In genomic region chr17:752002-752619, GRCh38 we compare ENCODE assay signal across 1 cellular context.
A peak's percentile ranks its signal among the peaks of the same experiment; 100 is the strongest.
TF ChIP-seq lines count a peak whose summit lies in the region.

TSS of gene GEMIN4 (minus strand) at chr17:752264. CDS start at chr17:752142, 122 bp downstream.

TF ChIP-seq in HepG2, 621 proteins besides CTCF, POLR2A, EP300 and RAD21 (continued from another document and continues in another):
- TF ChIP-seq, protein P1, sequence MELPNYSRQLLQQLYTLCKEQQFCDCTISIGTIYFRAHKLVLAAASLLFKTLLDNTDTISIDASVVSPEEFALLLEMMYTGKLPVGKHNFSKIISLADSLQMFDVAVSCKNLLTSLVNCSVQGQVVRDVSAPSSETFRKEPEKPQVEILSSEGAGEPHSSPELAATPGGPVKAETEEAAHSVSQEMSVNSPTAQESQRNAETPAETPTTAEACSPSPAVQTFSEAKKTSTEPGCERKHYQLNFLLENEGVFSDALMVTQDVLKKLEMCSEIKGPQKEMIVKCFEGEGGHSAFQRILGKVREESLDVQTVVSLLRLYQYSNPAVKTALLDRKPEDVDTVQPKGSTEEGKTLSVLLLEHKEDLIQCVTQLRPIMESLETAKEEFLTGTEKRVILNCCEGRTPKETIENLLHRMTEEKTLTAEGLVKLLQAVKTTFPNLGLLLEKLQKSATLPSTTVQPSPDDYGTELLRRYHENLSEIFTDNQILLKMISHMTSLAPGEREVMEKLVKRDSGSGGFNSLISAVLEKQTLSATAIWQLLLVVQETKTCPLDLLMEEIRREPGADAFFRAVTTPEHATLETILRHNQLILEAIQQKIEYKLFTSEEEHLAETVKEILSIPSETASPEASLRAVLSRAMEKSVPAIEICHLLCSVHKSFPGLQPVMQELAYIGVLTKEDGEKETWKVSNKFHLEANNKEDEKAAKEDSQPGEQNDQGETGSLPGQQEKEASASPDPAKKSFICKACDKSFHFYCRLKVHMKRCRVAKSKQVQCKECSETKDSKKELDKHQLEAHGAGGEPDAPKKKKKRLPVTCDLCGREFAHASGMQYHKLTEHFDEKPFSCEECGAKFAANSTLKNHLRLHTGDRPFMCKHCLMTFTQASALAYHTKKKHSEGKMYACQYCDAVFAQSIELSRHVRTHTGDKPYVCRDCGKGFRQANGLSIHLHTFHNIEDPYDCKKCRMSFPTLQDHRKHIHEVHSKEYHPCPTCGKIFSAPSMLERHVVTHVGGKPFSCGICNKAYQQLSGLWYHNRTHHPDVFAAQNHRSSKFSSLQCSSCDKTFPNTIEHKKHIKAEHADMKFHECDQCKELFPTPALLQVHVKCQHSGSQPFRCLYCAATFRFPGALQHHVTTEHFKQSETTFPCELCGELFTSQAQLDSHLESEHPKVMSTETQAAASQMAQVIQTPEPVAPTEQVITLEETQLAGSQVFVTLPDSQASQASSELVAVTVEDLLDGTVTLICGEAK (IDR thresholded peaks at IDR 0.05) = no peak
- TF ChIP-seq, protein P1 (CRISPR knock-in tag; IDR thresholded peaks at IDR 0.05) = peak; percentile 19; the same call in 1 of the 2 replicates
- peak; percentile 50; the same call in 1 of the 2 replicates for TF ChIP-seq CBX5 (CRISPR knock-in tag; IDR thresholded peaks at IDR 0.05; ENCODE audit: borderline replicate concordance)
- TF ChIP-seq ZMYM3 (CRISPR knock-in tag; IDR thresholded peaks at IDR 0.05) = no peak
- 0 out of 4 replicates have a peak, but pooled peaks of 1 of the 2 experiments have one; percentile 27 for TF ChIP-seq ATF4 (CRISPR knock-in tag; IDR thresholded peaks at IDR 0.05)
- peak; percentile 80; the same call in 1 of the 2 replicates for TF ChIP-seq IRX3 (CRISPR knock-in tag; IDR thresholded peaks at IDR 0.05; ENCODE audit: borderline replicate concordance, low read depth)
- no peak for TF ChIP-seq ZNF605 (CRISPR knock-in tag; IDR thresholded peaks at IDR 0.05)
- peak; percentile 76; the same call in 1 of the 2 replicates for TF ChIP-seq HOXA3 (CRISPR knock-in tag; IDR thresholded peaks at IDR 0.05)
- no peak for TF ChIP-seq HDAC2 (CRISPR knock-in tag; IDR thresholded peaks at IDR 0.05)
- TF ChIP-seq SKI (IDR thresholded peaks at IDR 0.05; ENCODE audit: partially characterized antibody) = peak; percentile 18
- no peak for TF ChIP-seq ZNF569 (CRISPR knock-in tag; IDR thresholded peaks at IDR 0.05; ENCODE audit: borderline replicate concordance)
- TF ChIP-seq, protein P2, sequence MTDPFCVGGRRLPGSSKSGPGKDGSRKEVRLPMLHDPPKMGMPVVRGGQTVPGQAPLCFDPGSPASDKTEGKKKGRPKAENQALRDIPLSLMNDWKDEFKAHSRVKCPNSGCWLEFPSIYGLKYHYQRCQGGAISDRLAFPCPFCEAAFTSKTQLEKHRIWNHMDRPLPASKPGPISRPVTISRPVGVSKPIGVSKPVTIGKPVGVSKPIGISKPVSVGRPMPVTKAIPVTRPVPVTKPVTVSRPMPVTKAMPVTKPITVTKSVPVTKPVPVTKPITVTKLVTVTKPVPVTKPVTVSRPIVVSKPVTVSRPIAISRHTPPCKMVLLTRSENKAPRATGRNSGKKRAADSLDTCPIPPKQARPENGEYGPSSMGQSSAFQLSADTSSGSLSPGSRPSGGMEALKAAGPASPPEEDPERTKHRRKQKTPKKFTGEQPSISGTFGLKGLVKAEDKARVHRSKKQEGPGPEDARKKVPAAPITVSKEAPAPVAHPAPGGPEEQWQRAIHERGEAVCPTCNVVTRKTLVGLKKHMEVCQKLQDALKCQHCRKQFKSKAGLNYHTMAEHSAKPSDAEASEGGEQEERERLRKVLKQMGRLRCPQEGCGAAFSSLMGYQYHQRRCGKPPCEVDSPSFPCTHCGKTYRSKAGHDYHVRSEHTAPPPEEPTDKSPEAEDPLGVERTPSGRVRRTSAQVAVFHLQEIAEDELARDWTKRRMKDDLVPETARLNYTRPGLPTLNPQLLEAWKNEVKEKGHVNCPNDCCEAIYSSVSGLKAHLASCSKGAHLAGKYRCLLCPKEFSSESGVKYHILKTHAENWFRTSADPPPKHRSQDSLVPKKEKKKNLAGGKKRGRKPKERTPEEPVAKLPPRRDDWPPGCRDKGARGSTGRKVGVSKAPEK (CRISPR knock-in tag; IDR thresholded peaks at IDR 0.05; ENCODE audit: borderline replicate concordance) = no peak
- 0 out of 2 replicates have a peak, but pooled peaks have one; percentile 15 for TF ChIP-seq KDM5A (IDR thresholded peaks at IDR 0.05; ENCODE audit: borderline replicate concordance, low read length)
- TF ChIP-seq REPIN1 (CRISPR knock-in tag; IDR thresholded peaks at IDR 0.05; ENCODE audit: borderline replicate concordance, low read depth) = peak; percentile 65
- peak; percentile 84 for TF ChIP-seq MYPOP (CRISPR knock-in tag; IDR thresholded peaks at IDR 0.05)
- no peak for TF ChIP-seq HOMEZ (CRISPR knock-in tag; IDR thresholded peaks at IDR 0.05; ENCODE audit: low read depth)
- 0 out of 2 replicates have a peak, but pooled peaks have one; percentile 50 for TF ChIP-seq ZSCAN9 (CRISPR knock-in tag; IDR thresholded peaks at IDR 0.05; ENCODE audit: borderline replicate concordance)
- TF ChIP-seq ZFP90 (CRISPR knock-in tag; IDR thresholded peaks at IDR 0.05; ENCODE audit: borderline replicate concordance) = peak; percentile 26; the same call in 1 of the 2 replicates
- peak; percentile 46 for TF ChIP-seq ETV5 (CRISPR knock-in tag; IDR thresholded peaks at IDR 0.05; ENCODE audit: borderline replicate concordance)
- TF ChIP-seq TOE1 (CRISPR knock-in tag; IDR thresholded peaks at IDR 0.05) = peak; percentile 30; the same call in 1 of the 2 replicates
- no peak for TF ChIP-seq AKNA (CRISPR knock-in tag; IDR thresholded peaks at IDR 0.05; ENCODE audit: borderline replicate concordance)
- peak; percentile 33 for TF ChIP-seq PAXIP1 (CRISPR knock-in tag; conservative IDR thresholded peaks at IDR 0.05)
- no peak for TF ChIP-seq RFX5 (IDR thresholded peaks at IDR 0.05; ENCODE audit: low read depth, low read length)
- no peak; the same call in 1 of the 2 replicates for TF ChIP-seq ZNF800 (CRISPR knock-in tag; IDR thresholded peaks at IDR 0.05)
